ENCODE assay signal across 26 cellular contexts in genomic region chrX:7194606-7195005, GRCh38.
"Had no signal": no experiment of that assay in that cellular context is flagged by ENCODE, and none has a peak within 500 bp of the region (broad histone marks: within the 10 kb centered on the region; RNA-seq: fewer than 3 reads in every experiment).

No MANE protein-coding gene starts in this region.

- H3K36me3 ChIP-seq: suprapubic skin, thoracic aorta, thyroid gland, tibial artery, transverse colon, upper lobe of left lung, upper lobe of right lung, uterus, vagina had no signal

- ATAC-seq: stimulated activated effector memory CD8-positive, alpha-beta T cell treated with anti-CD3 and anti-CD28 coated beads, Interleukin-12 subunit alpha, Interleukin-12 subunit beta, amount 100 ng/mL, for 72 hours; stimulated activated memory B cell treated with anti-CD40 and anti-IgM and Interleukin-4, amounts not matched to agents 10 μg/mL and 1 μg/mL and 100 μg/mL, for 72 hours; stimulated activated naive B cell treated with anti-CD40 and anti-IgM and Interleukin-4, amounts not matched to agents 10 μg/mL and 1 μg/mL and 100 μg/mL, for 72 hours; stimulated activated naive CD8-positive, alpha-beta T cell treated with anti-CD3 and anti-CD28 coated beads, Interleukin-15, amount 100 ng/mL, for 72 hours; stimulated activated naive CD8-positive, alpha-beta T cell treated with anti-CD3 and anti-CD28 coated beads, Interleukin-15, Interleukin-2, amounts not matched to agents 100 U/mL and 50 U/mL, for 24 hours; upper lobe of right lung had no signal

- H3K27me3 ChIP-seq: stomach, suprapubic skin, testis, thyroid gland, tibial artery, tibial nerve, transverse colon, upper lobe of left lung, upper lobe of right lung, uterus, vagina had no signal

- H3K4me3 ChIP-seq: stomach, suprapubic skin, testis, thoracic aorta, thyroid gland, tibial artery, tibial nerve, transverse colon, upper lobe of left lung, upper lobe of right lung, uterus, vagina had no signal

- H3K27ac ChIP-seq: stomach, suprapubic skin, testis, thoracic aorta, thyroid gland, tibial artery, tibial nerve, transverse colon, upper lobe of left lung, upper lobe of right lung, uterus, vagina had no signal

- H3K4me1 ChIP-seq: stomach, suprapubic skin, testis, thyroid gland, tibial artery, tibial nerve, transverse colon, upper lobe of left lung, upper lobe of right lung, uterus, vagina had no signal

- H3K9me3 ChIP-seq: stomach, suprapubic skin, testis, thoracic aorta, thyroid gland, tibial artery, tibial nerve, transverse colon, upper lobe of left lung, upper lobe of right lung, uterus, vagina had no signal

- DNase-seq: stimulated activated CD4-positive, alpha-beta T cell treated with anti-CD3 and anti-CD28 coated beads, Interleukin-2, amount 100 ng/mL, for 48 hours; stimulated activated CD4-positive, alpha-beta T cell treated with anti-CD3 and anti-CD28 coated beads, Interleukin-4, amount 100 ng/mL, for 1 hour; stimulated activated CD4-positive, alpha-beta T cell treated with anti-CD3 and anti-CD28 coated beads, Interleukin-4, amount 100 ng/mL, for 24 hours; stimulated activated CD4-positive, alpha-beta T cell treated with anti-CD3 and anti-CD28 coated beads, Interleukin-4, amount 100 ng/mL, for 4 hours; stimulated activated CD8-positive, alpha-beta memory T cell treated with anti-CD3 and anti-CD28 coated beads, Interleukin-4, amount 100 ng/mL, for 48 hours; stimulated activated naive B cell treated with anti-CD40 and anti-IgM and Interleukin-4, amounts not matched to agents 10 μg/mL and 1 μg/mL and 100 μg/mL, for 72 hours; stimulated activated naive CD4-positive, alpha-beta T cell; stimulated activated naive CD4-positive, alpha-beta T cell treated with Interleukin-2 at 50 U/mL for 16 hours; stimulated activated naive CD8-positive, alpha-beta T cell treated with anti-CD3 and anti-CD28 coated beads, Interleukin-15, amount 100 ng/mL, for 72 hours; stimulated activated naive CD8-positive, alpha-beta T cell treated with anti-CD3 and anti-CD28 coated beads, Interleukin-15, Interleukin-2, amounts not matched to agents 100 U/mL and 50 U/mL, for 24 hours; stomach; substantia nigra; testis; thyroid gland; tibial artery; transverse colon; upper lobe of left lung; upper lobe of right lung; uterus had no signal

- FAIRE-seq: urothelium cell line had no signal
